Comparison of ENCODE assay signal across 16 cellular contexts in the genomic region with DNA sequence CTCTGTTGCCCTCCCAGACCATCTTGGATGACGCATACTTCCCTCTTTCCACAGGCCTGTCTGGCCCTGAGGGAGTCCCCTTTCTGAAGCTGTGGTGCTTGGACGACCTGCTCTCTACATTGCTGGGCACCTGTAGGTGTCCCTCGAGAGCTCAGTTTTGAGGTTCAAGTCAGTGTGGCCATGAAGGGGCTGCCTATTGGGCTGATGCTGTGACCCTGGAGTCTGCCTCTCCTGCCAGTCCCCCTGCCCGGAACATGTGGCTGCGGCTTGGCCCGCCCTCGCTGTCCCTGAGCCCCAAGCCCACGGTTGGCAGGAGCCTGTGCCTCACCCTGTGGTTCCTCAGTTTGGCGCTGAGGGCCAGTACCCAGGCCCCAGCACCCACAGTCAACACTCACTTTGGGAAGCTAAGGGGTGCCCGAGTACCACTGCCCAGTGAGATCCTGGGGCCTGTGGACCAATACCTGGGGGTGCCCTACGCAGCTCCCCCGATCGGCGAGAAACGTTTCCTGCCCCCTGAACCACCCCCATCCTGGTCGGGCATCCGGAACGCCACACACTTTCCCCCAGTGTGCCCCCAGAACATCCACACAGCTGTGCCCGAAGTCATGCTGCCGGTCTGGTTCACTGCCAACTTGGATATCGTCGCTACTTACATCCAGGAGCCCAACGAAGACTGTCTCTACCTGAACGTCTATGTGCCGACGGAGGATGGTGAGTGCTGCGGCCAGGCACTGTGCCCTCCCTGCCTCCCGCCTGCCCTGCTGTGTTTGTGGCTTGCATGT. TPM values are rescaled to one million over a fixed set of nuclear protein-coding genes. Genes with fewer than 3 reads are reported as not detected.
DNase-seq lines count a peak whose midpoint lies in the region; ATAC-seq, FAIRE-seq and TF ChIP-seq lines count a peak whose summit lies in the region.
"Had no signal": no experiment of that assay in that cellular context is flagged by ENCODE, and none has a peak within 500 bp of the region (broad histone marks: within the 10 kb centered on the region; RNA-seq: fewer than 3 reads in every experiment).

No MANE protein-coding gene starts in this region.

- no peak overlapping the region for H2AFZ ChIP-seq in GM12878 (ENCODE audit: control insufficient read depth, low read depth, low read length)

- BruUV-seq in GM12878 (replicated peaks; lab: Mats Ljungman, UMichigan): no TSS peak

- H3K4me3 ChIP-seq in GM12878: no peak overlapping the region
- H3K4me3 ChIP-seq: ascending aorta, psoas muscle, upper lobe of right lung had no signal

- intact Hi-C loops in GM12878 (cut with micrococcal nuclease; ENCODE audit: unreplicated experiment): no loop called here

- SMC1A ChIA-PET in GM12878 (lab: Charles Lee; ENCODE audit: uncharacterized antibody, unreplicated experiment): no interaction called here

- no peaks in the 10 kb centered on the region for H3K27me3 ChIP-seq in GM12878 (replicated peaks in 1 of 2; ENCODE audit: control insufficient read depth in 2 of 2, insufficient read depth in 2 of 2, low read length in 1 of 2)
- H3K27me3 ChIP-seq: ascending aorta, foreskin keratinocyte, upper lobe of right lung had no signal

- H3K79me2 ChIP-seq in GM12878 (ENCODE audit: control insufficient read depth, insufficient read depth, low read length): no peaks in the 10 kb centered on the region

- no peak for TF ChIP-seq EP300 in GM12878 (IDR thresholded peaks at IDR 0.05; ENCODE audit: borderline replicate concordance in 1 of 2, control insufficient read depth in 1 of 2, low read depth in 2 of 2, low read length in 2 of 2)

- DNase-seq in GM12878 (ENCODE audit: low read depth, low spot score): no peak
- DNase-seq in pons (ENCODE audit: low spot score): peak; percentile 39
- DNase-seq in activated T-cell treated with anti-CD3 and anti-CD28 coated beads for 4 hours: no peak
- DNase-seq in NOMO-1 treated with dmso at 0.1 percent for 144 hours (lab: John Stamatoyannopoulos, UW; ENCODE audit: unreplicated experiment): no peak
- DNase-seq: CD8-positive, alpha-beta T cell; effector memory CD8-positive, alpha-beta T cell; foreskin keratinocyte; NCI-H1417; NCI-H510A treated with DMSO at 0.1 percent for 48 hours; psoas muscle; upper lobe of right lung had no signal

- H3K27ac ChIP-seq in GM12878 (ENCODE audit: control insufficient read depth, insufficient read depth): no peak overlapping the region
- H3K27ac ChIP-seq: foreskin keratinocyte, psoas muscle, upper lobe of right lung had no signal

- 0 out of 2 replicates have a peak, but pooled peaks have one; percentile 36 for TF ChIP-seq POLR2A in GM12878 (IDR thresholded peaks at IDR 0.05; ENCODE audit: low read depth, low read length)

- H3K4me2 ChIP-seq in GM12878 (ENCODE audit: control insufficient read depth, insufficient read depth): no peak overlapping the region

- no peak for TF ChIP-seq RAD21 in GM12878 (IDR thresholded peaks at IDR 0.05; ENCODE audit: insufficient read depth, low read depth, low read length)

- H3K4me1 ChIP-seq in GM12878 (ENCODE audit: control insufficient read depth, insufficient read depth, low read length): no peaks in the 10 kb centered on the region; the same call in 1 of the 2 replicates
- H3K4me1 ChIP-seq: ascending aorta, foreskin keratinocyte, upper lobe of right lung had no signal

- CTCF ChIA-PET in GM12878 (lab: Yijun Ruan, JAX): no interaction called here

- no peak for FAIRE-seq in GM12878 (lab: Jason Lieb, UNC)
- FAIRE-seq: G401.6, islet of Langerhans had no signal

- RAD21 ChIA-PET in GM12878 (lab: Charles Lee; ENCODE audit: unreplicated experiment): no interaction called here

- POLR2A ChIA-PET in GM12878 (lab: Charles Lee): interaction anchor here (0.6 kb wide), 1 partner anchor 13 kb away, joined by 4 read pairs; no protein-coding TSS in a partner anchor

- no peak overlapping the region for H3K9ac ChIP-seq in GM12878 (ENCODE audit: control insufficient read depth, insufficient read depth, low read length)

- H3K9me3 ChIP-seq in GM12878 (replicated peaks; ENCODE audit: control insufficient read depth, insufficient read depth, low read length): no peaks in the 10 kb centered on the region
- H3K9me3 ChIP-seq: ascending aorta, psoas muscle, upper lobe of right lung had no signal

- 66% methylated on average over 22 of the region's 28 CpGs for WGBS in GM12878 (ENCODE audit: insufficient coverage, insufficient replicate concordance, low lambda C conversion rate, missing lambda C conversion rate)

- TF ChIP-seq CTCF in GM12878 (IDR thresholded peaks at IDR 0.05 in 2 of 3, conservative IDR thresholded peaks at IDR 0.05 in 1 of 3; ENCODE audit: control insufficient read depth in 2 of 3, extremely low read depth in 1 of 3, insufficient read depth in 1 of 3, low read depth in 3 of 3, low read length in 3 of 3): no peak

- no peaks in the 10 kb centered on the region for H3K36me3 ChIP-seq in GM12878 (ENCODE audit: control insufficient read depth in 2 of 2, insufficient read depth in 2 of 2, low read length in 1 of 2)
- H3K36me3 ChIP-seq: ascending aorta, upper lobe of right lung had no signal

- no peak for ATAC-seq in GM12878
- ATAC-seq: activated T-helper 17 cell treated with anti-CD3 and anti-CD28 coated beads, Interleukin-2, amount 50 U/mL, for 72 hours; CD8-positive, alpha-beta T cell; effector memory CD8-positive, alpha-beta T cell; foreskin keratinocyte; psoas muscle; upper lobe of right lung had no signal

- no peaks in the 10 kb centered on the region for H4K20me1 ChIP-seq in GM12878 (ENCODE audit: control insufficient read depth, insufficient read depth)

- in situ Hi-C loops in GM12878 (cut with MboI): no loop called here

RNA-seq across cellular contexts. Expression of a gene that starts 3.0 kb away (rescaled TPM):
- total RNA-seq in GM12878 (2013; cell fraction: nucleolus; rRNA removed): 3.7 and 3.8 TPM in 2 replicates
- total RNA-seq in GM12878 (2014; rRNA removed): 0.16 and 0.23 TPM in 2 replicates
- 0.14 and 0.18 TPM in 2 replicates for total RNA-seq in GM12878 (2014; rRNA removed; fragmentation: Illumina TruSeq; extraction: Trizol)
- 0.33 and 0.56 TPM in 2 replicates for total RNA-seq in GM12878 (2021)
- 0.62 TPM for polyA plus RNA-seq in GM12878 (2011; ENCODE audit: low read depth)
- polyA plus RNA-seq in GM12878 (2011; rRNA removed): 0.33 and 0.48 TPM in 2 replicates
- polyA plus RNA-seq in GM12878 (2011; cell fraction: cytosol; rRNA removed): 0.28 and 0.42 TPM in 2 replicates
- polyA plus RNA-seq in GM12878 (2011; cell fraction: nucleus; rRNA removed): 2.8 TPM in 2 replicates
- polyA plus RNA-seq in GM12878 (2012): 0.79 and 1.1 TPM in 2 replicates
- 0.48 and 0.73 TPM in 2 replicates for polyA plus RNA-seq in GM12878 (2014; fragmentation: Illumina TruSeq; extraction: Trizol)
- polyA plus RNA-seq in GM12878 (2014; fragmentation: Nextera tagmentation; extraction: Ambion mirVana): under 1 TPM; 0.07 to 0.13 TPM
- 0.50 and 0.61 TPM in 2 replicates for polyA plus RNA-seq in GM12878 (2014; rRNA removed)
- under 1 TPM; 0.21 to 0.42 TPM for polyA plus RNA-seq in GM12878 (2016; fragmentation: Nextera tagmentation; extraction: Ambion mirVana)
- 0.59 and 0.72 TPM in 2 replicates for polyA minus RNA-seq in GM12878 (2011; rRNA and poly(A)+ RNA removed)
- polyA minus RNA-seq in GM12878 (2011; cell fraction: cytosol; rRNA and poly(A)+ RNA removed): 0.40 TPM in 1 of 2 replicates, not detected in the other
- polyA minus RNA-seq in GM12878 (2011; cell fraction: nucleus; rRNA and poly(A)+ RNA removed): 0.36 and 0.67 TPM in 2 replicates
- total RNA-seq: foreskin keratinocyte had no signal

RNA-seq across cellular contexts. Expression of a gene that starts 29.3 kb away (rescaled TPM):
- 95.7 and 99.0 TPM in 2 replicates for total RNA-seq in GM12878 (2013; cell fraction: nucleolus; rRNA removed)
- total RNA-seq in GM12878 (2014; rRNA removed) (14.8 and 20.3 TPM in 2 replicates), GM12878 (2014; rRNA removed; fragmentation: Illumina TruSeq; extraction: Trizol) (5.7 and 5.9 TPM in 2 replicates), GM12878 (2021) (28.5 and 28.8 TPM in 2 replicates)
- 19.3 TPM for polyA plus RNA-seq in GM12878 (2011; ENCODE audit: low read depth)
- polyA plus RNA-seq in GM12878 (2011; rRNA removed) (4.9 and 13.0 TPM in 2 replicates), GM12878 (2014; fragmentation: Illumina TruSeq; extraction: Trizol) (18.3 and 18.9 TPM in 2 replicates), GM12878 (2014; fragmentation: Nextera tagmentation; extraction: Ambion mirVana) (1 to 10 TPM in 1 of 2 experiments, under 1 TPM in 1; 0.68 to 1.7 TPM), GM12878 (2014; rRNA removed) (13.5 and 15.2 TPM in 2 replicates), GM12878 (2016; fragmentation: Nextera tagmentation; extraction: Ambion mirVana) (10 to 100 TPM; 13.9 to 14.0 TPM)
- 12.9 and 18.1 TPM in 2 replicates for polyA plus RNA-seq in GM12878 (2011; cell fraction: cytosol; rRNA removed)
- 125 and 131 TPM in 2 replicates for polyA plus RNA-seq in GM12878 (2011; cell fraction: nucleus; rRNA removed)
- 21.2 and 24.5 TPM in 2 replicates for polyA plus RNA-seq in GM12878 (2012)
- 41.0 and 75.2 TPM in 2 replicates for polyA minus RNA-seq in GM12878 (2011; rRNA and poly(A)+ RNA removed)
- polyA minus RNA-seq in GM12878 (2011; cell fraction: cytosol; rRNA and poly(A)+ RNA removed): 23.8 and 31.8 TPM in 2 replicates
- polyA minus RNA-seq in GM12878 (2011; cell fraction: nucleus; rRNA and poly(A)+ RNA removed): 61.7 and 72.0 TPM in 2 replicates

RNA-seq across cellular contexts. Expression of a gene that starts 36.3 kb away (rescaled TPM):
- total RNA-seq in GM12878 (2013; cell fraction: nucleolus; rRNA removed): 246 and 297 TPM in 2 replicates
- 58.6 and 63.9 TPM in 2 replicates for total RNA-seq in GM12878 (2014; rRNA removed)
- total RNA-seq in GM12878 (2014; rRNA removed; fragmentation: Illumina TruSeq; extraction: Trizol): 79.4 and 89.8 TPM in 2 replicates
- total RNA-seq in GM12878 (2021): 155 and 159 TPM in 2 replicates
- 226 TPM for polyA plus RNA-seq in GM12878 (2011; ENCODE audit: low read depth)
- 523 and 686 TPM in 2 replicates for polyA plus RNA-seq in GM12878 (2011; rRNA removed)
- 1,216 and 1,425 TPM in 2 replicates for polyA plus RNA-seq in GM12878 (2011; cell fraction: cytosol; rRNA removed)
- 357 and 510 TPM in 2 replicates for polyA plus RNA-seq in GM12878 (2011; cell fraction: nucleus; rRNA removed)
- polyA plus RNA-seq in GM12878 (2012): 212 and 286 TPM in 2 replicates
- polyA plus RNA-seq in GM12878 (2014; fragmentation: Illumina TruSeq; extraction: Trizol): 485 TPM in 2 replicates
- polyA plus RNA-seq in GM12878 (2014; fragmentation: Nextera tagmentation; extraction: Ambion mirVana): 100 to 1,000 TPM; 135 to 138 TPM
- polyA plus RNA-seq in GM12878 (2014; rRNA removed): 189 and 207 TPM in 2 replicates
- 100 to 1,000 TPM; 236 to 269 TPM for polyA plus RNA-seq in GM12878 (2016; fragmentation: Nextera tagmentation; extraction: Ambion mirVana)
- polyA minus RNA-seq in GM12878 (2011; rRNA and poly(A)+ RNA removed): 484 and 716 TPM in 2 replicates
- polyA minus RNA-seq in GM12878 (2011; cell fraction: cytosol; rRNA and poly(A)+ RNA removed): 108 and 119 TPM in 2 replicates
- 133 and 149 TPM in 2 replicates for polyA minus RNA-seq in GM12878 (2011; cell fraction: nucleus; rRNA and poly(A)+ RNA removed)
- total RNA-seq: RPMI7951 had no signal

RNA-seq across cellular contexts. Expression of a gene that starts 41.1 kb away (rescaled TPM):
- 11.1 and 15.9 TPM in 2 replicates for total RNA-seq in GM12878 (2013; cell fraction: nucleolus; rRNA removed)
- total RNA-seq in GM12878 (2014; rRNA removed) (0.54 and 2.3 TPM in 2 replicates), GM12878 (2014; rRNA removed; fragmentation: Illumina TruSeq; extraction: Trizol) (2.5 and 4.0 TPM in 2 replicates), GM12878 (2021) (4.0 and 4.8 TPM in 2 replicates)
- 2.0 TPM for polyA plus RNA-seq in GM12878 (2011; ENCODE audit: low read depth)
- polyA plus RNA-seq in GM12878 (2011; rRNA removed) (4.8 and 9.0 TPM in 2 replicates), GM12878 (2014; fragmentation: Illumina TruSeq; extraction: Trizol) (2.1 and 27.5 TPM in 2 replicates), GM12878 (2014; fragmentation: Nextera tagmentation; extraction: Ambion mirVana) (1 to 10 TPM; 2.1 to 2.8 TPM), GM12878 (2014; rRNA removed) (1.8 and 2.7 TPM in 2 replicates), GM12878 (2016; fragmentation: Nextera tagmentation; extraction: Ambion mirVana) (1 to 10 TPM in 1 of 2 experiments, under 1 TPM in 1; 0.82 to 2.4 TPM)
- polyA plus RNA-seq in GM12878 (2011; cell fraction: cytosol; rRNA removed): 0.77 and 4.0 TPM in 2 replicates
- 35.1 and 37.9 TPM in 2 replicates for polyA plus RNA-seq in GM12878 (2011; cell fraction: nucleus; rRNA removed)
- polyA plus RNA-seq in GM12878 (2012): 4.1 and 6.2 TPM in 2 replicates
- polyA minus RNA-seq in GM12878 (2011; rRNA and poly(A)+ RNA removed): 10.9 and 14.8 TPM in 2 replicates
- polyA minus RNA-seq in GM12878 (2011; cell fraction: cytosol; rRNA and poly(A)+ RNA removed): not detected in 2 replicates
- polyA minus RNA-seq in GM12878 (2011; cell fraction: nucleus; rRNA and poly(A)+ RNA removed): 18.4 and 25.0 TPM in 2 replicates
- total RNA-seq: ascending aorta, foreskin keratinocyte, psoas muscle, RPMI7951, upper lobe of right lung had no signal
- polyA plus RNA-seq: foreskin keratinocyte, psoas muscle had no signal

RNA-seq across cellular contexts. Expression of a gene that starts 52.0 kb away (rescaled TPM):
- 3.5 and 4.2 TPM in 2 replicates for total RNA-seq in GM12878 (2013; cell fraction: nucleolus; rRNA removed)
- total RNA-seq in GM12878 (2014; rRNA removed) (2.7 and 2.8 TPM in 2 replicates), GM12878 (2014; rRNA removed; fragmentation: Illumina TruSeq; extraction: Trizol) (1.9 and 2.4 TPM in 2 replicates), GM12878 (2021) (6.9 and 8.1 TPM in 2 replicates)
- polyA plus RNA-seq in GM12878 (2011; ENCODE audit: low read depth): 2.8 TPM
- polyA plus RNA-seq in GM12878 (2011; rRNA removed) (2.0 and 3.3 TPM in 2 replicates), GM12878 (2014; fragmentation: Illumina TruSeq; extraction: Trizol) (1.1 and 2.9 TPM in 2 replicates), GM12878 (2014; fragmentation: Nextera tagmentation; extraction: Ambion mirVana) (under 1 TPM; 0.05 to 0.11 TPM), GM12878 (2014; rRNA removed) (3.2 and 3.4 TPM in 2 replicates), GM12878 (2016; fragmentation: Nextera tagmentation; extraction: Ambion mirVana) (1 to 10 TPM in 1 of 2 experiments, under 1 TPM in 1; 0.97 to 1.2 TPM)
- 3.9 and 4.4 TPM in 2 replicates for polyA plus RNA-seq in GM12878 (2011; cell fraction: cytosol; rRNA removed)
- polyA plus RNA-seq in GM12878 (2011; cell fraction: nucleus; rRNA removed): 8.0 and 8.2 TPM in 2 replicates
- 4.9 and 5.6 TPM in 2 replicates for polyA plus RNA-seq in GM12878 (2012)
- 1.6 and 3.6 TPM in 2 replicates for polyA minus RNA-seq in GM12878 (2011; rRNA and poly(A)+ RNA removed)
- polyA minus RNA-seq in GM12878 (2011; cell fraction: cytosol; rRNA and poly(A)+ RNA removed): 1.4 and 2.4 TPM in 2 replicates
- polyA minus RNA-seq in GM12878 (2011; cell fraction: nucleus; rRNA and poly(A)+ RNA removed): 0.97 and 1.1 TPM in 2 replicates
